Comparison of ENCODE assay signal across 28 cellular contexts in the genomic region with DNA sequence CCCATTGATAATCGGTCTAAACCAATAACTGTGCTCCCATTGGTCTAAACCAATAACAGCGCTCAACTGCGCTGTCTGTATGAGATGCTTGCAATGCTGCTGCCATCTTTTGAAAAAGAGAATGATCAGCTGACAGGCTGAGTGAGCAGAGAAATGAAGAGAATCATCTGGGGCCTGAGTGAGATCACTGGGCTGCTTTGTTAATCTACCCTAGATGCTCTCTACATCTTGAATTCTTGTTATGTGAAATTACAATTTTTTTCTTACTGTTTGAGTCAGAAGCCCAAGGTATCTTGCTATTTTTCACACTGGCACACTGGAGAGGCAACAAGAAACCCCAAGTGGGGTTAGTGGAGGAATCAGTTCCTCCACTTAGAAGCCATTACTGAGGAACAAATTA.
"Had no signal": no experiment of that assay in that cellular context is flagged by ENCODE, and none has a peak within 500 bp of the region (broad histone marks: within the 10 kb centered on the region; RNA-seq: fewer than 3 reads in every experiment).

No MANE protein-coding gene starts in this region.

- FAIRE-seq: islet of Langerhans had no signal

- H3K27ac ChIP-seq: body of pancreas, cardiac muscle cell, coronary artery, gastrocnemius medialis, lower lobe of right lung, stomach, suprapubic skin, tibial artery, upper lobe of right lung, WERI-Rb-1 had no signal

- H3K9me3 Mint-ChIP-seq: effector memory CD8-positive, alpha-beta T cell; natural killer cell treated with Interleukin-12 subunit alpha and Interleukin-12 subunit beta and Interleukin-15 and Interleukin-18, amount 100 ng/mL, for 72 hours had no signal

- H3K9me3 ChIP-seq: body of pancreas, gastrocnemius medialis, left lung, lower lobe of right lung, suprapubic skin, tibial artery, upper lobe of right lung had no signal

- H3K4me3 Mint-ChIP-seq: activated naive CD8-positive, alpha-beta T cell; effector memory CD8-positive, alpha-beta T cell; natural killer cell treated with Interleukin-12 subunit alpha and Interleukin-12 subunit beta and Interleukin-15 and Interleukin-18, amount 100 ng/mL, for 72 hours; stimulated activated naive B cell treated with anti-CD40 and anti-IgM and Interleukin-4, amounts not matched to agents 10 μg/mL and 1 μg/mL and 100 μg/mL, for 72 hours; T-helper 1 cell treated with Interleukin-12 subunit alpha and Interleukin-12 subunit beta and Interleukin-4 antibody, amounts not matched to agents 30 μg/mL and 1 μg/mL, for 36 hours had no signal

- H3K4me1 ChIP-seq: body of pancreas, gastrocnemius medialis, stomach, suprapubic skin, tibial artery had no signal

- H3K27ac Mint-ChIP-seq: activated naive CD8-positive, alpha-beta T cell; activated T-helper 2 cell treated with anti-CD3 and anti-CD28 coated beads, Interferon-gamma antibody, Interleukin-2, Interleukin-4, amounts not matched to agents 10 μg/mL and 5 μg/mL and 100 μg/mL, durations not matched to agents 14 hours and 24 hours and 36 hours; effector memory CD8-positive, alpha-beta T cell; natural killer cell treated with Interleukin-12 subunit alpha and Interleukin-12 subunit beta and Interleukin-15 and Interleukin-18, amount 100 ng/mL, for 72 hours; progenitor cell of endocrine pancreas; T-helper 1 cell treated with Interleukin-12 subunit alpha and Interleukin-12 subunit beta and Interleukin-4 antibody, amounts not matched to agents 30 μg/mL and 1 μg/mL, for 36 hours had no signal

- ATAC-seq: body of pancreas, gastrocnemius medialis had no signal

- DNase-seq: activated T-cell treated with anti-CD3 and anti-CD28 coated beads, Interleukin-2, amount 50 U/mL, for 1 hour; aorta; body of pancreas; effector memory CD8-positive, alpha-beta T cell; erythroblast; gastrocnemius medialis; glutamatergic neuron; left lung; lower lobe of right lung; mesendoderm; stimulated activated CD4-positive, alpha-beta T cell treated with anti-CD3 and anti-CD28 coated beads, Interleukin-4, amount 100 ng/mL, for 24 hours; stomach; SW 1271; T1000; tibial artery; upper lobe of right lung; WERI-Rb-1 had no signal

- H3K4me3 ChIP-seq: body of pancreas, cardiac muscle cell, coronary artery, gastrocnemius medialis, left lung, lower lobe of right lung, skin epidermis, stomach, suprapubic skin, tibial artery, upper lobe of right lung had no signal

- H3K27me3 ChIP-seq: body of pancreas, cardiac muscle cell, gastrocnemius medialis, left lung, stomach, suprapubic skin, tibial artery, upper lobe of right lung had no signal

- H3K36me3 ChIP-seq: cardiac muscle cell, gastrocnemius medialis, left lung, lower lobe of right lung, stomach, suprapubic skin, tibial artery, upper lobe of right lung, WERI-Rb-1 had no signal

- H3K27me3 Mint-ChIP-seq: activated naive CD8-positive, alpha-beta T cell; effector memory CD8-positive, alpha-beta T cell; natural killer cell treated with Interleukin-12 subunit alpha and Interleukin-12 subunit beta and Interleukin-15 and Interleukin-18, amount 100 ng/mL, for 72 hours; stimulated activated naive B cell treated with anti-CD40 and anti-IgM and Interleukin-4, amounts not matched to agents 10 μg/mL and 1 μg/mL and 100 μg/mL, for 72 hours had no signal
